Comparison of ENCODE assay signal across 25 cellular contexts in the genomic region with DNA sequence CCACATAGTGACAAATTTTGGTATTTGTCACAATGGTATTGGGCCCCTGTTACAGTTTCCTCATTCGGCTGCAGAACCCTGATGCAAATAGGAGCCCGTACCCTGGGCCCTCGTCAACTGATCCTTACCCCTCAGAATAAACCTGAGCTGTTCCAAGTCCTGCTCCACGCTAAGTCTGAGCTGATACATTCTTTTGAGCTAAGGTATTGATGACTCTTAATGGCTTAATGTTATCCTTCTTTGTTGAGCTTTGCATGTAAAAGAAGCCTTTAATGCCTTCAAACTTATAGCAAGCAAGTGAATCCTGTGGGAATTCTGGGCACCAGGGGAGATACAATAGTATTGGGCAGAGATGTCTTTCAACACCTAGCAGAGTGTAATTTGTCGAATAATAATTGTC.
"Had no signal": no experiment of that assay in that cellular context is flagged by ENCODE, and none has a peak within 500 bp of the region (broad histone marks: within the 10 kb centered on the region; RNA-seq: fewer than 3 reads in every experiment).

No MANE protein-coding gene starts in this region.

- H3K27me3 ChIP-seq: colonic mucosa, left lung had no signal

- H3K36me3 Mint-ChIP-seq: naive B cell had no signal

- H3K4me1 ChIP-seq: colonic mucosa, esophagus squamous epithelium, gastrocnemius medialis, left lung, lower lobe of right lung had no signal

- H3K4me3 ChIP-seq: colonic mucosa, esophagus squamous epithelium, gastrocnemius medialis, heart right ventricle, left lung, lower lobe of right lung, mucosa of descending colon had no signal

- ATAC-seq: effector memory CD8-positive, alpha-beta T cell; esophagus mucosa; gastrocnemius medialis; heart right ventricle; left cardiac atrium; left lung; left ventricle myocardium superior; lower lobe of right lung; mucosa of descending colon had no signal

- H3K27ac Mint-ChIP-seq: dendritic cell treated with granulocyte-macrophage colony-stimulating factor and Interleukin-4, amounts not matched to agents 40 ng/mL and 50 ng/mL, for 4 days; endodermal cell; mesothelial cell of epicardium; naive B cell had no signal

- H3K36me3 ChIP-seq: colonic mucosa, esophagus squamous epithelium, gastrocnemius medialis, heart right ventricle, left lung, lower lobe of right lung had no signal

- H3K9me3 ChIP-seq: colonic mucosa, esophagus squamous epithelium, gastrocnemius medialis, heart right ventricle, left lung, lower lobe of right lung, mucosa of descending colon had no signal

- H3K9me3 Mint-ChIP-seq: dendritic cell treated with granulocyte-macrophage colony-stimulating factor and Interleukin-4, amounts not matched to agents 40 ng/mL and 50 ng/mL, for 4 days; effector memory CD8-positive, alpha-beta T cell; endodermal cell; mesothelial cell of epicardium; naive B cell had no signal

- H3K27ac ChIP-seq: colonic mucosa, epithelial cell of prostate, esophagus squamous epithelium, gastrocnemius medialis, heart right ventricle, left lung, lower lobe of right lung had no signal

- H3K27me3 Mint-ChIP-seq: effector memory CD8-positive, alpha-beta T cell had no signal

- H3K4me3 Mint-ChIP-seq: dendritic cell treated with granulocyte-macrophage colony-stimulating factor and Interleukin-4, amounts not matched to agents 40 ng/mL and 50 ng/mL, for 4 days; effector memory CD8-positive, alpha-beta T cell; endodermal cell; mesothelial cell of epicardium; naive B cell had no signal

- DNase-seq: colonic mucosa; cortex of kidney; effector CD8-positive, alpha-beta T cell; effector memory CD8-positive, alpha-beta T cell; endodermal cell; erythroblast; esophagus squamous epithelium; foreskin fibroblast; foreskin melanocyte; gastrocnemius medialis; glutamatergic neuron; head of caudate nucleus; heart right ventricle; hippocampal formation; left cardiac atrium; left lung; left ventricle myocardium superior; lower lobe of right lung; mesenchymal stem cell; mucosa of descending colon; naive B cell had no signal
